Comparison of ENCODE assay signal across 9 cellular contexts in the genomic region with DNA sequence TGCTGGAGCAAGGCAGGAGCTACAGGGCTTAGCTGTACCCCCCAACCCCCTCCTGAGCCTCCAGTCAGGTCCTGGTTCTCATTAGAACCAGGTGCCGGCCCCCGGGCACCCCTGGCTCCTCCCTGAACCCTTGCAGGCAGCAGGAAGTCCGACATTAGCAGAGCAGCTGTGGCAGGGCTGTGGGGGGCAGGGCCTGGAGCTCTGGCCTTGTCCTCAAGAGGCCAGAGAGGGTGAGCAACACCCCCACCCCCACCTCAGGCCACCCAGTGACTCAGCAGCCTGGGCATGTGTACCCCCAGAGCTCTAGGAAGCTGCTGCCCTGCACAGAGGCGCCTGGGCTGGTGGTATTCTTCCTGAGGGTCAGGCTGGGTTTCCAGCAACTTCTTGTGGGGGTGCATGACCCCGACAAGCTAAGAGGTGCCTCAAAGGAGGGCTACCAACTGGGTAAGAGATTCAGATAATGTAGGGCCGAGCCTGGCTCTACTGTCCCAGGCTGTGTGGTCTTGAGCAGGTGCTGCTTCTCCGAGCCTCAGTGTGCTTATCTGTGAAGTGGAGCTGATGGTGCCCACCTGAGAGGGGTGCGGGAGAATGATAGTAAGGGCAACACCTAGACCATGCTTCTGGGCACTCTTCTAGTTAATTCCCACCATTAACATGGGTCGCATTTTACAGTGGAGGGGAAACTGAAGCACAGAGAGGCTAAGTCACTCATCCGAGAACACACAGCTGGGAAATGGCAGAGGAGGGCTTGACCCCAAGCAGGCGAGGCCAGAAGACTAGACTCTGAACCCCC. TPM values are rescaled to one million over a fixed set of nuclear protein-coding genes. Genes with fewer than 3 reads are reported as not detected.
DNase-seq lines count a peak whose midpoint lies in the region; ATAC-seq, FAIRE-seq and TF ChIP-seq lines count a peak whose summit lies in the region.
"Had no signal": no experiment of that assay in that cellular context is flagged by ENCODE, and none has a peak within 500 bp of the region (broad histone marks: within the 10 kb centered on the region; RNA-seq: fewer than 3 reads in every experiment).

No MANE protein-coding gene starts in this region.

- no peaks in the 10 kb centered on the region for H3K27me3 ChIP-seq in BLaER1 treated with 17β-estradiol and CSF1 and Interleukin-3, amounts not matched to agents 10 nM and 100 nM
- H3K27me3 ChIP-seq in Loucy (ENCODE audit: insufficient read depth, low read length, poor library complexity, severe bottlenecking) (no peaks in the 10 kb centered on the region), K562 (ENCODE audit: control insufficient read depth in 2 of 2, insufficient read depth in 2 of 2, low read length in 2 of 2) (no peaks in the 10 kb centered on the region)
- H3K27me3 ChIP-seq: ovary had no signal

- peak; percentile 27; the same call in 2 of the 3 replicates for ATAC-seq in K562
- ATAC-seq in HG02610 (IDR thresholded peaks at IDR 0.05; ENCODE audit: unreplicated experiment) = no peak

- DNase-seq in K562 (ENCODE audit: extremely low read depth in 1 of 4, low spot score in 3 of 4) = peak; percentile 27 to 32 (median 31)
- no peak for DNase-seq in neural crest cell (ENCODE audit: low read depth, low spot score)
- DNase-seq in islet precursor cell = no peak
- DNase-seq in stimulated activated CD4-positive, alpha-beta T cell treated with anti-CD3 and anti-CD28 coated beads, Interleukin-15, amount 100 ng/mL, for 24 hours = no peak
- DNase-seq in NCI-H187 (lab: John Stamatoyannopoulos, UW) = no peak
- DNase-seq: ovary had no signal

- TF ChIP-seq RAD21 in K562 (CRISPR knock-in tag; conservative IDR thresholded peaks at IDR 0.05 in 1 of 2, IDR thresholded peaks at IDR 0.05 in 1 of 2) = no peak

- no peak for FAIRE-seq in K562 (lab: Jason Lieb, UNC)

- H3K4me1 Mint-ChIP-seq in neural crest cell = peaks cover 30% of the 10 kb centered on the region

- H3K4me2 ChIP-seq in BLaER1 treated with 17β-estradiol and CSF1 and Interleukin-3, amounts not matched to agents 10 nM and 100 nM = peak overlapping the region; percentile 80 to 97 (median 95)
- H3K4me2 ChIP-seq in Loucy (ENCODE audit: low read depth, low read length, poor library complexity, severe bottlenecking) (peak overlapping the region; percentile 22), K562 (ENCODE audit: insufficient read depth, low read length) (no peak overlapping the region)

- peaks cover 0 to 87% (median 5%) of the 10 kb centered on the region in 11 experiments; a peak in 10 of 22 replicates for H4K20me1 ChIP-seq in BLaER1 treated with 17β-estradiol and CSF1 and Interleukin-3, amounts not matched to agents 10 nM and 100 nM
- H4K20me1 ChIP-seq in Loucy (ENCODE audit: insufficient read depth, low read length, poor library complexity, severe bottlenecking) = no peaks in the 10 kb centered on the region
- H4K20me1 ChIP-seq in K562 (replicated peaks; ENCODE audit: control insufficient read depth, insufficient read depth, low read length) = no peaks in the 10 kb centered on the region

- H3K79me2 ChIP-seq in Loucy (ENCODE audit: insufficient read depth, low read length) (no peaks in the 10 kb centered on the region), K562 (ENCODE audit: control insufficient read depth, insufficient read depth, low read length) (no peaks in the 10 kb centered on the region)

- WGBS in K562 (ENCODE audit: insufficient coverage, low coverage, missing lambda C conversion rate) = 61% methylated on average over 10 of the region's 11 CpGs

- H3K9ac ChIP-seq in BLaER1 treated with 17β-estradiol and CSF1 and Interleukin-3, amounts not matched to agents 10 nM and 100 nM = peak overlapping the region; percentile 12 to 79 (median 74); a peak in 20 of 22 replicates
- H3K9ac ChIP-seq in Loucy (ENCODE audit: low read depth, low read length, poor library complexity, severe bottlenecking) (peak overlapping the region; percentile 7), K562 (ENCODE audit: insufficient read depth in 1 of 2, low read depth in 2 of 2, low read length in 2 of 2) (peak overlapping the region in 1 of 2 experiments; percentile 58; a peak in 2 of 4 replicates)

- no peak for TF ChIP-seq POLR2A in K562 (conservative IDR thresholded peaks at IDR 0.05)

- H3K27ac Mint-ChIP-seq in neural crest cell (ENCODE audit: unreplicated experiment) = peak overlapping the region; percentile 84

- H3K36me3 Mint-ChIP-seq in neural crest cell (ENCODE audit: low read depth) = no peaks in the 10 kb centered on the region

- TF ChIP-seq EP300 in K562 (IDR thresholded peaks at IDR 0.05; ENCODE audit: low read length) = no peak

- H3K9me3 ChIP-seq in BLaER1 treated with 17β-estradiol and CSF1 and Interleukin-3, amounts not matched to agents 10 nM and 100 nM (replicated peaks in 1 of 11) = no peaks in the 10 kb centered on the region
- H3K9me3 ChIP-seq in Loucy (ENCODE audit: insufficient read depth, low read depth, low read length) (no peaks in the 10 kb centered on the region), K562 (replicated peaks; ENCODE audit: control insufficient read depth, insufficient read depth, low read depth, low read length) (no peaks in the 10 kb centered on the region)
- H3K9me3 ChIP-seq: ovary had no signal

- H3K27ac ChIP-seq in BLaER1 treated with 17β-estradiol and CSF1 and Interleukin-3, amounts not matched to agents 10 nM and 100 nM = peak overlapping the region; percentile 49 to 88 (median 81); a peak in 21 of 22 replicates
- H3K27ac ChIP-seq in K562 (ENCODE audit: extremely low read depth, low read depth, low read length) = no peak overlapping the region

- H2AFZ ChIP-seq in Loucy (ENCODE audit: low read length) (no peak overlapping the region), K562 (ENCODE audit: low read depth, low read length) (no peak overlapping the region)

- H3K9me2 ChIP-seq in Loucy (replicated peaks; ENCODE audit: low read depth, low read length) = no peaks in the 10 kb centered on the region

- no peak overlapping the region for H3K4me3 Mint-ChIP-seq in neural crest cell

- no peaks in the 10 kb centered on the region for H3K27me3 Mint-ChIP-seq in neural crest cell (ENCODE audit: low read depth)

- peaks cover 83 to 100% (median 93%) of the 10 kb centered on the region in 10 experiments for H3K4me1 ChIP-seq in BLaER1 treated with 17β-estradiol and CSF1 and Interleukin-3, amounts not matched to agents 10 nM and 100 nM
- H3K4me1 ChIP-seq in Loucy (ENCODE audit: insufficient read depth, low read length, poor library complexity, severe bottlenecking) (peaks cover 15% of the 10 kb centered on the region), K562 (replicated peaks in 1 of 2; ENCODE audit: control insufficient read depth in 2 of 2, insufficient read depth in 2 of 2, low read length in 2 of 2) (peaks cover 4 to 48% of the 10 kb centered on the region in 2 experiments; a peak in 4 of 5 replicates)

- H3K9me3 Mint-ChIP-seq in neural crest cell = no peaks in the 10 kb centered on the region

- in situ Hi-C loops in K562 (cut with MboI) = no loop called here

- POLR2A ChIA-PET in K562 (lab: Yijun Ruan, JAX) = interaction anchor here (1.0 kb wide), 1 partner anchor 277 kb away, joined by 3 read pairs; no protein-coding TSS in a partner anchor

- CTCF ChIA-PET in K562 (lab: Yijun Ruan, JAX; ENCODE audit: low intra/inter-chr PET ratio) = no interaction called here

- H3K36me3 ChIP-seq in BLaER1 treated with 17β-estradiol and CSF1 and Interleukin-3, amounts not matched to agents 10 nM and 100 nM = peaks cover 53 to 92% (median 70%) of the 10 kb centered on the region in 11 experiments
- H3K36me3 ChIP-seq in Loucy (ENCODE audit: insufficient read depth, low read length) (peaks cover 26% of the 10 kb centered on the region; the same call in 1 of the 2 replicates), K562 (ENCODE audit: control insufficient read depth, insufficient read depth, low read length) (peaks cover 29% of the 10 kb centered on the region; the same call in 1 of the 3 replicates)
- H3K36me3 ChIP-seq: ovary had no signal

- H3K9me1 ChIP-seq in K562 (ENCODE audit: control insufficient read depth, insufficient read depth, low read length) = no peaks in the 10 kb centered on the region

- BruUV-seq in K562 (replicated peaks; lab: Mats Ljungman, UMichigan) = no TSS peak

- intact Hi-C loops in K562 (cut with micrococcal nuclease) = no loop called here

- H3F3A ChIP-seq in Loucy (ENCODE audit: low read depth) = no peaks in the 10 kb centered on the region

- H3K4me3 ChIP-seq in BLaER1 treated with 17β-estradiol and CSF1 and Interleukin-3, amounts not matched to agents 10 nM and 100 nM = peak overlapping the region in 8 of 10 experiments; percentile 41 to 65 (median 53); a peak in 13 of 20 replicates
- H3K4me3 ChIP-seq in Loucy (ENCODE audit: low read length, poor library complexity, severe bottlenecking) (no peak overlapping the region), K562 (no peak overlapping the region)
- H3K4me3 ChIP-seq: ovary had no signal

- no peak for TF ChIP-seq CTCF in Loucy (conservative IDR thresholded peaks at IDR 0.05; ENCODE audit: low read length)
- no peak for TF ChIP-seq CTCF in K562 (IDR thresholded peaks at IDR 0.05 in 2 of 3, conservative IDR thresholded peaks at IDR 0.05 in 1 of 3; ENCODE audit: insufficient read depth in 2 of 3, low read depth in 1 of 3, low read length in 3 of 3)
- no peak for TF ChIP-seq CTCF in neural crest cell (conservative IDR thresholded peaks at IDR 0.05)

RNA-seq across cellular contexts. Expression of a gene that starts 16.0 kb away (rescaled TPM):
- not detected in 2 replicates for total RNA-seq in K562 (2011; cell fraction: chromatin; rRNA removed; ENCODE audit: low replicate concordance)
- not detected in 2 replicates for total RNA-seq in K562 (2011; cell fraction: nucleolus; rRNA removed)
- total RNA-seq in K562 (2011; cell fraction: nucleoplasm; rRNA removed) = not detected in 2 replicates
- total RNA-seq in K562 (2014; rRNA removed) (not detected in 2 replicates), K562 (2014; rRNA removed; fragmentation: Illumina TruSeq; extraction: Trizol) (not detected in 2 replicates), K562 (2015; rRNA removed; fragmentation: Illumina TruSeq; extraction: Trizol) (not detected in 2 replicates), K562 (2021) (not detected in 2 replicates), neural crest cell (not detected in 2 replicates)
- polyA plus RNA-seq in K562 (2011; rRNA removed) (not detected in 2 replicates), K562 (2014; fragmentation: Illumina TruSeq; extraction: Trizol) (not detected in 2 replicates), K562 (2014; fragmentation: Nextera tagmentation; extraction: Ambion mirVana) (not detected), K562 (2014; rRNA removed) (not detected in 2 replicates)
- polyA plus RNA-seq in K562 (2011; cell fraction: cytosol; rRNA removed) = not detected in 2 replicates
- not detected in 2 replicates for polyA plus RNA-seq in K562 (2011; cell fraction: nucleus; rRNA removed)
- not detected in 2 replicates for polyA plus RNA-seq in K562 (2012)
- polyA minus RNA-seq in K562 (2011; rRNA and poly(A)+ RNA removed) = not detected in 2 replicates
- not detected in 2 replicates for polyA minus RNA-seq in K562 (2011; cell fraction: cytosol; rRNA and poly(A)+ RNA removed)
- not detected in 2 replicates for polyA minus RNA-seq in K562 (2011; cell fraction: nucleus; rRNA and poly(A)+ RNA removed)
- total RNA-seq: ovary had no signal

RNA-seq across cellular contexts. Expression of a gene that starts 30.5 kb away (rescaled TPM):
- total RNA-seq in K562 (2011; cell fraction: chromatin; rRNA removed; ENCODE audit: low replicate concordance) = not detected in 2 replicates
- not detected in 2 replicates for total RNA-seq in K562 (2011; cell fraction: nucleolus; rRNA removed)
- not detected in 2 replicates for total RNA-seq in K562 (2011; cell fraction: nucleoplasm; rRNA removed)
- not detected in 2 replicates for total RNA-seq in K562 (2014; rRNA removed)
- total RNA-seq in K562 (2014; rRNA removed; fragmentation: Illumina TruSeq; extraction: Trizol) = not detected in 2 replicates
- total RNA-seq in K562 (2015; rRNA removed; fragmentation: Illumina TruSeq; extraction: Trizol) = not detected in 2 replicates
- not detected in 2 replicates for total RNA-seq in K562 (2021)
- polyA plus RNA-seq in K562 (2011; rRNA removed) = not detected in 2 replicates
- not detected in 2 replicates for polyA plus RNA-seq in K562 (2011; cell fraction: cytosol; rRNA removed)
- not detected in 2 replicates for polyA plus RNA-seq in K562 (2011; cell fraction: nucleus; rRNA removed)
- not detected in 2 replicates for polyA plus RNA-seq in K562 (2012)
- polyA plus RNA-seq in K562 (2014; fragmentation: Illumina TruSeq; extraction: Trizol) = not detected in 2 replicates
- not detected for polyA plus RNA-seq in K562 (2014; fragmentation: Nextera tagmentation; extraction: Ambion mirVana)
- polyA plus RNA-seq in K562 (2014; rRNA removed) = not detected in 2 replicates
- 0.06 TPM in 1 of 2 replicates, not detected in the other for polyA minus RNA-seq in K562 (2011; rRNA and poly(A)+ RNA removed)
- not detected in 2 replicates for polyA minus RNA-seq in K562 (2011; cell fraction: cytosol; rRNA and poly(A)+ RNA removed)
- polyA minus RNA-seq in K562 (2011; cell fraction: nucleus; rRNA and poly(A)+ RNA removed) = not detected in 2 replicates
- total RNA-seq in neural crest cell = not detected in 2 replicates
- polyA plus RNA-seq: ovary had no signal

RNA-seq across cellular contexts. Expression of a gene that starts 47.5 kb away (rescaled TPM):
- 63.2 and 146 TPM in 2 replicates for total RNA-seq in K562 (2011; cell fraction: chromatin; rRNA removed; ENCODE audit: low replicate concordance)
- total RNA-seq in K562 (2011; cell fraction: nucleolus; rRNA removed) = 60.7 and 67.2 TPM in 2 replicates
- total RNA-seq in K562 (2011; cell fraction: nucleoplasm; rRNA removed) = 60.1 and 91.1 TPM in 2 replicates
- 10.6 and 17.2 TPM in 2 replicates for total RNA-seq in K562 (2014; rRNA removed)
- total RNA-seq in K562 (2014; rRNA removed; fragmentation: Illumina TruSeq; extraction: Trizol) = 8.4 and 11.2 TPM in 2 replicates
- total RNA-seq in K562 (2015; rRNA removed; fragmentation: Illumina TruSeq; extraction: Trizol) = 18.6 and 18.8 TPM in 2 replicates
- total RNA-seq in K562 (2021) = 28.1 and 28.2 TPM in 2 replicates
- 14.0 and 18.1 TPM in 2 replicates for polyA plus RNA-seq in K562 (2011; rRNA removed)
- 16.9 and 18.1 TPM in 2 replicates for polyA plus RNA-seq in K562 (2011; cell fraction: cytosol; rRNA removed)
- 98.5 and 119 TPM in 2 replicates for polyA plus RNA-seq in K562 (2011; cell fraction: nucleus; rRNA removed)
- 27.6 and 28.7 TPM in 2 replicates for polyA plus RNA-seq in K562 (2012)
- polyA plus RNA-seq in K562 (2014; fragmentation: Illumina TruSeq; extraction: Trizol) = 28.8 and 33.3 TPM in 2 replicates
- under 1 TPM; 0.34 to 0.70 TPM for polyA plus RNA-seq in K562 (2014; fragmentation: Nextera tagmentation; extraction: Ambion mirVana)
- 24.8 and 24.9 TPM in 2 replicates for polyA plus RNA-seq in K562 (2014; rRNA removed)
- polyA minus RNA-seq in K562 (2011; rRNA and poly(A)+ RNA removed) = 10.0 and 13.0 TPM in 2 replicates
- 16.8 and 20.7 TPM in 2 replicates for polyA minus RNA-seq in K562 (2011; cell fraction: cytosol; rRNA and poly(A)+ RNA removed)
- 24.2 and 31.4 TPM in 2 replicates for polyA minus RNA-seq in K562 (2011; cell fraction: nucleus; rRNA and poly(A)+ RNA removed)
- 39.4 and 44.3 TPM in 2 replicates for total RNA-seq in neural crest cell

Comparison
In these comparisons a context has a peak if more than half of its experiments do, and no peak if none do; other contexts are left out.
1. H3K4me3 ChIP-seq: peak in BLaER1 treated with 17β-estradiol and CSF1 and Interleukin-3, amounts not matched to agents 10 nM and 100 nM (8 of 10); none in Loucy (single experiment) and K562 (single experiment).
2. DNase-seq: peak in K562 (4 of 4); none in neural crest cell (single experiment), islet precursor cell (single experiment), stimulated activated CD4-positive, alpha-beta T cell treated with anti-CD3 and anti-CD28 coated beads, Interleukin-15, amount 100 ng/mL, for 24 hours (single experiment) and NCI-H187 (0 of 2).